17 cellular contexts compared by ENCODE assay signal in the genomic region with DNA sequence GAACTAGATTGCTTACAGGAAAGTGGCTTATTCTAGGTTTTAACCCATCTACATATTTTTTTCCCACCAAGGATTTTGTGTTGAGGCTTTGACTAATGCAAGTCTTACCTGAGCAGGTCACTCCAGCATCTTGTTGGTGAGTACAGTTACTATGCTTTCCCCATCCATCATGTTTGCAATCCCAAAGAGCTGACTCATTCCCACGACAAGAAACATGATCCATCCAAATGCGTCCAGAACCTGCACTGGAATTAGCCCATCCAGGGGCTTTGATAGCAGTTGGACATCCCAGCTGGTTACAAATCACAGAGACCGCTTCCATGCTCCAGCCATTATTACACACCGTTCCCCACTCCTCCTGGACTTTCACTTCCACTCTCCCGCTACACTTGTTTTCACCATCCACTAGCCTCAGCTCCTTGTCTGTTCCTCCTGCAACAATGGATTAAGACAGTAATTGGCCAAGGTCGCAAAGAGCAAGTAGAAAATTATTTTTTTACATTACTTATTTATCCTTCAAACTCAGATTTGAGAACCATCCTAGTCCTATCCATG. TPM values are rescaled to one million over a fixed set of nuclear protein-coding genes. Genes with fewer than 3 reads are reported as not detected.
DNase-seq lines count a peak whose midpoint lies in the region; TF ChIP-seq lines count a peak whose summit lies in the region.
"Had no signal": no experiment of that assay in that cellular context is flagged by ENCODE, and none has a peak within 500 bp of the region (broad histone marks: within the 10 kb centered on the region; RNA-seq: fewer than 3 reads in every experiment).

No MANE protein-coding gene starts in this region.

- intact Hi-C loops in esophagus squamous epithelium (cut with DNase I), result no loop called here

- peak overlapping the region in 3 of 4 donors; percentile 1 to 41 (median 18) for H3K4me3 ChIP-seq in esophagus squamous epithelium
- H3K4me3 ChIP-seq in muscle layer of duodenum (ENCODE audit: low read depth in 1 of 2, low read length in 2 of 2), result peak overlapping the region in 1 of 2 donors; percentile 34

- 68 to 78% methylated on average over 6 of the region's 6 CpGs for WGBS in esophagus squamous epithelium, 2 donors

- DNase-seq in AG20443 (ENCODE audit: low spot score), result peak; percentile 13
- peak; percentile 63 for DNase-seq in RPMI7951 (ENCODE audit: low read depth)
- DNase-seq in esophagus squamous epithelium (lab: John Stamatoyannopoulos, UW), result no peak
- DNase-seq in AG08395 (ENCODE audit: low spot score), result no peak
- DNase-seq in iPS-NIHi11 (ENCODE audit: low spot score), result no peak
- DNase-seq in NCI-H510A treated with DMSO at 0.1 percent for 48 hours (lab: John Stamatoyannopoulos, UW), result no peak
- no peak for DNase-seq in AML-193 (lab: John Stamatoyannopoulos, UW)
- DNase-seq: ACHN; activated CD4-positive, alpha-beta T cell treated with anti-CD3 and anti-CD28 coated beads, Interleukin-2, amount 10 ng/mL, durations not matched to agents 7 days and 5 days; activated T-cell treated with anti-CD3 and anti-CD28 coated beads, Interleukin-2, amount 50 U/mL, for 72 hours; amygdala; DMS 273 treated with DMSO at 0.1 percent for 48 hours; NCI-H146; NCI-H69; substantia nigra; T1000 had no signal

- H3K36me3 ChIP-seq in esophagus squamous epithelium, result no peaks in the 10 kb centered on the region
- H3K36me3 ChIP-seq in muscle layer of duodenum (ENCODE audit: control insufficient read depth in 1 of 2, insufficient read depth in 2 of 2, low read length in 2 of 2), result no peaks in the 10 kb centered on the region

- no peaks in the 10 kb centered on the region for H3K9me3 ChIP-seq in esophagus squamous epithelium
- H3K9me3 ChIP-seq in muscle layer of duodenum (ENCODE audit: control insufficient read depth in 1 of 2, low read length in 2 of 2), result no peaks in the 10 kb centered on the region

- H3K4me1 ChIP-seq in esophagus squamous epithelium (no peaks in the 10 kb centered on the region), muscle layer of duodenum (ENCODE audit: control insufficient read depth in 1 of 2, insufficient read depth in 2 of 2, low read length in 2 of 2) (no peaks in the 10 kb centered on the region)

- no peak for TF ChIP-seq CTCF in esophagus squamous epithelium (IDR thresholded peaks at IDR 0.05)

- H3K27ac ChIP-seq in esophagus squamous epithelium (peak overlapping the region in 3 of 4 donors; percentile 24 to 52 (median 46)), muscle layer of duodenum (ENCODE audit: low read length) (peak overlapping the region; percentile 76)

- TF ChIP-seq POLR2A in esophagus squamous epithelium (IDR thresholded peaks at IDR 0.05), result no peak

- H3K27me3 ChIP-seq in esophagus squamous epithelium, result no peaks in the 10 kb centered on the region
- H3K27me3 ChIP-seq in muscle layer of duodenum (ENCODE audit: low read depth, low read length), result no peaks in the 10 kb centered on the region

RNA-seq across cellular contexts. Expression of a gene that starts 2.5 kb away (rescaled TPM):
- not detected in 2 replicates for total RNA-seq in RPMI7951 (2014; rRNA removed; shearing (Covaris generic))
- 100 to 1,000 TPM in 2 of 4 donors, 10 to 100 TPM in 1, 1 to 10 TPM in 1; 4.2 to 137 (median 67.1) TPM for total RNA-seq in esophagus squamous epithelium
- total RNA-seq: activated CD4-positive, alpha-beta T cell treated with anti-CD3 and anti-CD28 coated beads, Interleukin-2, amount 10 ng/mL, durations not matched to agents 7 days and 5 days; activated T-cell treated with anti-CD3 and anti-CD28 coated beads, Interleukin-2, amount 50 U/mL, for 72 hours had no signal

RNA-seq across cellular contexts. Expression of a gene that starts 57.2 kb away (rescaled TPM):
- total RNA-seq in RPMI7951 (2014; rRNA removed; shearing (Covaris generic)), result 14.3 and 15.9 TPM in 2 replicates
- 1 to 10 TPM in 2 of 4 donors, under 1 TPM in 2; 0.15 to 2.8 (median 1.1) TPM for total RNA-seq in esophagus squamous epithelium
- total RNA-seq: activated CD4-positive, alpha-beta T cell treated with anti-CD3 and anti-CD28 coated beads, Interleukin-2, amount 10 ng/mL, durations not matched to agents 7 days and 5 days; activated T-cell treated with anti-CD3 and anti-CD28 coated beads, Interleukin-2, amount 50 U/mL, for 72 hours had no signal

Comparison
In these comparisons a context has a peak if more than half of its experiments do, and no peak if none do; other contexts are left out.
1. DNase-seq: peak in AG20443 (single experiment) and RPMI7951 (single experiment); none in esophagus squamous epithelium (single experiment), AG08395 (single experiment), iPS-NIHi11 (single experiment), NCI-H510A treated with DMSO at 0.1 percent for 48 hours (single experiment) and AML-193 (0 of 2).